ENCODE assay signal across 9 cellular contexts in the genomic region with DNA sequence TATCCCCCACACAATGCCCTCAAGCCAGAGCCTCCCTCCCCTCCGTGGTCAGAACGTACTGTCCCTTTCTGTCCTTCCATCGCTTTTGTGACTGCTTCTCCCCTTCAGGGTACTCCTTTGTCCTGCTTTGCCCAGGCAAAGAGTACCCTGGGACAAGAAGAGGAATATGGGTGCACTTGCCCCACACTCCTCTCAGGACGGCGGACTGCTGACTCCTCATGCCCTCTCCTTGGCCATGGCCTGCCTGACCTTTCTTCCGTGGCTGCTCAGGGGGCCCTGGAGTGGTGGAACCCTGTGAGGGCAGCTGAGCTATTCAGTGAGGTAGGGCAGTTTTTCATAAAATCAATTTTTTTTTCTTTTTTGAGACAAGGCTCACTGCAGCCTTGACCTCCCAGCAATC. TPM values are rescaled to one million over a fixed set of nuclear protein-coding genes. Genes with fewer than 3 reads are reported as not detected.
DNase-seq lines count a peak whose midpoint lies in the region; TF ChIP-seq lines count a peak whose summit lies in the region.
"Had no signal": no experiment of that assay in that cellular context is flagged by ENCODE, and none has a peak within 500 bp of the region (broad histone marks: within the 10 kb centered on the region; RNA-seq: fewer than 3 reads in every experiment).

No MANE protein-coding gene starts in this region.

- no peaks in the 10 kb centered on the region for H3K79me2 ChIP-seq in neural cell (replicated peaks; ENCODE audit: insufficient read depth, low read length)

- H3K9me3 ChIP-seq in HUES6 (ENCODE audit: control insufficient read depth, insufficient read depth, low read depth, low read length) (no peaks in the 10 kb centered on the region), neural cell (ENCODE audit: low read length) (no peaks in the 10 kb centered on the region)

- H3K4me3 ChIP-seq in AG10803 (ENCODE audit: low read length): peak overlapping the region; percentile 75
- H3K4me3 ChIP-seq in HUES6 (ENCODE audit: low read depth, low read length): no peak overlapping the region
- H3K4me3 ChIP-seq in neural cell (ENCODE audit: low read length): peak overlapping the region; percentile 33

- no peak overlapping the region for H2AFZ ChIP-seq in neural cell (ENCODE audit: low read depth, low read length)

- H3K36me3 ChIP-seq in HUES6 (ENCODE audit: control insufficient read depth, insufficient read depth, low read length): peaks cover 68% of the 10 kb centered on the region
- H3K36me3 ChIP-seq in neural cell (ENCODE audit: insufficient read depth, low read length): peaks cover 9% of the 10 kb centered on the region

- H3K4me1 ChIP-seq in HUES6 (ENCODE audit: control insufficient read depth, insufficient read depth, low read length): peaks cover 32% of the 10 kb centered on the region

- no peak for TF ChIP-seq RAD21 in neural cell (conservative IDR thresholded peaks at IDR 0.05)

- H3K27me3 ChIP-seq in HUES6 (ENCODE audit: control insufficient read depth, insufficient read depth, low read length): peaks cover 5% of the 10 kb centered on the region
- H3K27me3 ChIP-seq in neural cell (ENCODE audit: insufficient read depth, low read depth, low read length): no peaks in the 10 kb centered on the region

- H3K27ac ChIP-seq in HUES6 (ENCODE audit: low read depth, low read length): no peak overlapping the region; the same call in 1 of the 2 replicates
- peak overlapping the region; percentile 56 for H3K27ac ChIP-seq in cingulate gyrus (ENCODE audit: low read depth, low read length)
- H3K27ac ChIP-seq in neural cell (ENCODE audit: low read length): no peak overlapping the region

- DNase-seq in AG10803 (ENCODE audit: low read depth) (no peak), SKM-1 treated with dmso at 0.1 percent for 144 hours (lab: John Stamatoyannopoulos, UW; ENCODE audit: unreplicated experiment) (no peak), NCI-H526 (lab: John Stamatoyannopoulos, UW) (no peak), activated gamma-delta T cell treated with Interleukin-2 at 50 U/mL for 16 hours (no peak), DMS79 (lab: John Stamatoyannopoulos, UW) (no peak)
- DNase-seq: NCI-H69 had no signal

- no peaks in the 10 kb centered on the region for H3F3A ChIP-seq in neural cell (ENCODE audit: insufficient read depth, low read length, poor library complexity, severe bottlenecking)

- H3K4me2 ChIP-seq in neural cell (ENCODE audit: low read length): no peak overlapping the region

- H3K9me2 ChIP-seq in neural cell (ENCODE audit: insufficient read depth, low read length): no peaks in the 10 kb centered on the region

- no peak for TF ChIP-seq EP300 in neural cell (conservative IDR thresholded peaks at IDR 0.05; ENCODE audit: poor library complexity, severe bottlenecking)

- TF ChIP-seq CTCF in AG10803 (conservative IDR thresholded peaks at IDR 0.05; ENCODE audit: low read length) (no peak), neural cell (IDR thresholded peaks at IDR 0.05; ENCODE audit: poor library complexity, severe bottlenecking) (no peak)

- H3K9ac ChIP-seq in HUES6 (ENCODE audit: low read length) (peak overlapping the region; percentile 12), neural cell (ENCODE audit: low read length) (no peak overlapping the region)

- no peaks in the 10 kb centered on the region for H4K20me1 ChIP-seq in neural cell (ENCODE audit: insufficient read depth)

TF ChIP-seq in neural cell, 6 proteins besides CTCF, POLR2A, EP300 and RAD21:
- no peak for TF ChIP-seq POLR2AphosphoS5 (IDR thresholded peaks at IDR 0.05)
- no peak for TF ChIP-seq SMC3 (conservative IDR thresholded peaks at IDR 0.05; ENCODE audit: poor library complexity)
- TF ChIP-seq, protein P1, sequence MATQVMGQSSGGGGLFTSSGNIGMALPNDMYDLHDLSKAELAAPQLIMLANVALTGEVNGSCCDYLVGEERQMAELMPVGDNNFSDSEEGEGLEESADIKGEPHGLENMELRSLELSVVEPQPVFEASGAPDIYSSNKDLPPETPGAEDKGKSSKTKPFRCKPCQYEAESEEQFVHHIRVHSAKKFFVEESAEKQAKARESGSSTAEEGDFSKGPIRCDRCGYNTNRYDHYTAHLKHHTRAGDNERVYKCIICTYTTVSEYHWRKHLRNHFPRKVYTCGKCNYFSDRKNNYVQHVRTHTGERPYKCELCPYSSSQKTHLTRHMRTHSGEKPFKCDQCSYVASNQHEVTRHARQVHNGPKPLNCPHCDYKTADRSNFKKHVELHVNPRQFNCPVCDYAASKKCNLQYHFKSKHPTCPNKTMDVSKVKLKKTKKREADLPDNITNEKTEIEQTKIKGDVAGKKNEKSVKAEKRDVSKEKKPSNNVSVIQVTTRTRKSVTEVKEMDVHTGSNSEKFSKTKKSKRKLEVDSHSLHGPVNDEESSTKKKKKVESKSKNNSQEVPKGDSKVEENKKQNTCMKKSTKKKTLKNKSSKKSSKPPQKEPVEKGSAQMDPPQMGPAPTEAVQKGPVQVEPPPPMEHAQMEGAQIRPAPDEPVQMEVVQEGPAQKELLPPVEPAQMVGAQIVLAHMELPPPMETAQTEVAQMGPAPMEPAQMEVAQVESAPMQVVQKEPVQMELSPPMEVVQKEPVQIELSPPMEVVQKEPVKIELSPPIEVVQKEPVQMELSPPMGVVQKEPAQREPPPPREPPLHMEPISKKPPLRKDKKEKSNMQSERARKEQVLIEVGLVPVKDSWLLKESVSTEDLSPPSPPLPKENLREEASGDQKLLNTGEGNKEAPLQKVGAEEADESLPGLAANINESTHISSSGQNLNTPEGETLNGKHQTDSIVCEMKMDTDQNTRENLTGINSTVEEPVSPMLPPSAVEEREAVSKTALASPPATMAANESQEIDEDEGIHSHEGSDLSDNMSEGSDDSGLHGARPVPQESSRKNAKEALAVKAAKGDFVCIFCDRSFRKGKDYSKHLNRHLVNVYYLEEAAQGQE (IDR thresholded peaks at IDR 0.05; ENCODE audit: borderline replicate concordance): no peak
- no peak for TF ChIP-seq EZH2 (IDR thresholded peaks at IDR 0.05; ENCODE audit: borderline replicate concordance, insufficient read depth, low read length, poor library complexity, severe bottlenecking)
TF ChIP-seq in neural cell: peak in this region for 0.

RNA-seq across cellular contexts. Expression of a gene that starts 18.7 kb away (rescaled TPM):
- 17.4 and 27.1 TPM in 2 replicates for polyA plus RNA-seq in neural cell
- polyA minus RNA-seq in neural cell: 6.3 and 11.6 TPM in 2 replicates
